20 cellular contexts compared by ENCODE assay signal in the genomic region with DNA sequence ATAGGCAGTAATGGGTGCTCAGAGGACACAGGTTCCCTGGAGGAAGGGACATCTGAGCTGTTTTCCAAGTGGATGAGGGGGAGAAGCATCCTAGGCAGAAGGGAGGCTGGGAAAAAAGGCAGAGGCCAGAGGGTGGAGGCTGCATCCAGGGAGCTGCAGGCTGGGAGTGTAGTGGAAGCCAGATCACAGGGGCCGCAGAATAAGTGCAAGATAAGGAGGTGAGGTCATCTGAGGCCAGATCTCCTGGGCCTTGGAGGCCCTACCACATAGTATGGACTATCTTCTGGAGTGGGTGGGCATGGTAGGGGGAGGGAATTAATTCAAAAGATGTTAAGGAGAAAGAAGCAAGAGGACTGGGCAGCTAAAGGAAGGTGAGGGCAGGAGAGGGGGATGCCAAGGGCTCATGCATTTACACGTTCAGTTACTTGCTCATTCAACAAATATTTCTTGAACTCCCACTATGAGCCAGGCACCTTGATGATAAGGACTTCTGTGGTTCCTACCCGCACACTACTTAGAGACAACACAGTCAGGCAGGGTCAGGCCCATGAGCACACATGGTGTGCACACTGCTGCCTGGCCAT. TPM values are rescaled to one million over a fixed set of nuclear protein-coding genes. Genes with fewer than 3 reads are reported as not detected.
DNase-seq lines count a peak whose midpoint lies in the region; ATAC-seq, FAIRE-seq and TF ChIP-seq lines count a peak whose summit lies in the region.
"Had no signal": no experiment of that assay in that cellular context is flagged by ENCODE, and none has a peak within 500 bp of the region (broad histone marks: within the 10 kb centered on the region; RNA-seq: fewer than 3 reads in every experiment).

No MANE protein-coding gene starts in this region.

- H3K27me3 Mint-ChIP-seq in Calu3 (ENCODE audit: unreplicated experiment) (peaks cover 24% of the 10 kb centered on the region), neural crest cell (ENCODE audit: low read depth) (peaks cover 13% of the 10 kb centered on the region)
- H3K27me3 Mint-ChIP-seq in activated T-cell treated with anti-CD3 and anti-CD28 coated beads, Interleukin-2, amount 50 U/mL, for 72 hours (ENCODE audit: low read depth): peaks cover 11% of the 10 kb centered on the region

- no peak for TF ChIP-seq CTCF in Calu3 (IDR thresholded peaks at IDR 0.05; ENCODE audit: unreplicated experiment)
- no peak for TF ChIP-seq CTCF in H1 (IDR thresholded peaks at IDR 0.05; ENCODE audit: control extremely low read depth in 1 of 3, insufficient read depth in 1 of 3, low read depth in 1 of 3, low read length in 3 of 3)
- TF ChIP-seq CTCF in neural crest cell (conservative IDR thresholded peaks at IDR 0.05): no peak

- H3K36me3 ChIP-seq in H1 (ENCODE audit: control insufficient read depth in 2 of 4, insufficient read depth in 4 of 4, low read length in 3 of 4): no peaks in the 10 kb centered on the region
- H3K36me3 ChIP-seq: BE2C had no signal

- H3K9me3 Mint-ChIP-seq in Calu3 (ENCODE audit: low read depth, unreplicated experiment): no peaks in the 10 kb centered on the region
- no peaks in the 10 kb centered on the region for H3K9me3 Mint-ChIP-seq in neural crest cell
- H3K9me3 Mint-ChIP-seq in activated T-cell treated with anti-CD3 and anti-CD28 coated beads, Interleukin-2, amount 50 U/mL, for 72 hours: no peaks in the 10 kb centered on the region
- H3K9me3 Mint-ChIP-seq: activated naive CD8-positive, alpha-beta T cell treated with anti-CD3 and anti-CD28 coated beads, Interleukin-2, amount 50 U/mL, for 24 hours had no signal

- no peak overlapping the region for H2BK20ac ChIP-seq in H1 (ENCODE audit: low read length)

- H4K91ac ChIP-seq in H1 (replicated peaks; ENCODE audit: insufficient read length, low read length): no peak overlapping the region

- no peaks in the 10 kb centered on the region for H3K9me3 ChIP-seq in H1 (ENCODE audit: insufficient read depth in 2 of 2, low read depth in 1 of 2, low read length in 1 of 2)
- H3K9me3 ChIP-seq: BE2C had no signal

- CTCF ChIA-PET in Calu3 (lab: Charles Lee) (interaction anchor here (0.5 to 0.9 kb wide), 3 partner anchors 10 to 280 kb away, joined by 3 read pairs; a partner anchor contains a TSS), H1 (lab: Charles Lee; ENCODE audit: partially characterized antibody) (interaction anchor here (0.6 to 8.7 kb wide), 14 partner anchors 10 to 358 kb away, joined by 3 to 166 read pairs (median 6); a partner anchor contains a TSS)

- H3K4me3 Mint-ChIP-seq in Calu3 (ENCODE audit: low read depth, unreplicated experiment): peak overlapping the region; percentile 13
- peak overlapping the region; percentile 83 for H3K4me3 Mint-ChIP-seq in neural crest cell
- no peak overlapping the region for H3K4me3 Mint-ChIP-seq in activated T-cell treated with anti-CD3 and anti-CD28 coated beads, Interleukin-2, amount 50 U/mL, for 72 hours
- H3K4me3 Mint-ChIP-seq: activated naive CD8-positive, alpha-beta T cell treated with anti-CD3 and anti-CD28 coated beads, Interleukin-2, amount 50 U/mL, for 24 hours had no signal

- H3K23me2 ChIP-seq in H1 (ENCODE audit: low read depth, low read length): peaks cover 16% of the 10 kb centered on the region; the same call in 1 of the 2 replicates

- H3K4me1 ChIP-seq in H1 (replicated peaks in 1 of 4; ENCODE audit: control insufficient read depth in 3 of 4, insufficient read depth in 4 of 4, low read length in 3 of 4): peaks cover 0 to 12% (median 8%) of the 10 kb centered on the region in 4 experiments; a peak in 6 of 7 replicates

- H3K4me3 ChIP-seq in H1 (ENCODE audit: extremely low read depth in 1 of 4, insufficient read depth in 2 of 4, low read depth in 3 of 4, low read length in 4 of 4): no peak overlapping the region

- no peak overlapping the region for H2AK5ac ChIP-seq in H1 (ENCODE audit: low read depth, low read length)

- H3K36me3 Mint-ChIP-seq in Calu3 (ENCODE audit: insufficient read depth, unreplicated experiment) (peaks cover 37% of the 10 kb centered on the region), neural crest cell (ENCODE audit: low read depth) (no peaks in the 10 kb centered on the region)
- H3K36me3 Mint-ChIP-seq in activated T-cell treated with anti-CD3 and anti-CD28 coated beads, Interleukin-2, amount 50 U/mL, for 72 hours (ENCODE audit: insufficient read depth in 2 of 2): no peaks in the 10 kb centered on the region

- no peak overlapping the region for H3K18ac ChIP-seq in H1 (ENCODE audit: extremely low read depth, low read length)

- no peak overlapping the region for H2BK5ac ChIP-seq in H1 (ENCODE audit: low read depth, low read length)

- H4K20me1 ChIP-seq in H1 (replicated peaks in 1 of 2; ENCODE audit: control insufficient read depth in 1 of 2, insufficient read depth in 2 of 2, low read length in 2 of 2): peaks cover 4 to 8% of the 10 kb centered on the region in 2 experiments

- no peak for DNase-seq in Calu3
- DNase-seq in OCI-M1 (lab: John Stamatoyannopoulos, UW): peak; percentile 80
- DNase-seq in H1 (ENCODE audit: low read depth in 1 of 2, low spot score in 2 of 2): no peak
- no peak for DNase-seq in neural crest cell (ENCODE audit: low read depth, low spot score)
- no peak for DNase-seq in posterior vena cava (ENCODE audit: low spot score)
- no peak for DNase-seq in NCI-H1105 treated with DMSO at 0.1 percent for 48 hours (lab: John Stamatoyannopoulos, UW)
- no peak for DNase-seq in activated T-cell treated with anti-CD3 and anti-CD28 coated beads, Interleukin-2, amount 50 U/mL, for 72 hours
- no peak for DNase-seq in HCEC 1CT
- DNase-seq: activated naive CD8-positive, alpha-beta T cell treated with anti-CD3 and anti-CD28 coated beads, Interleukin-2, amount 50 U/mL, for 24 hours; BE2C; cortex of kidney; hippocampal formation; NCI-H2029 treated with DMSO at 0.1 percent for 48 hours; NCI-H526; SW 1271 had no signal

- peak overlapping the region; percentile 29; the same call in 1 of the 2 replicates for H4K8ac ChIP-seq in H1 (ENCODE audit: extremely low read depth, insufficient read depth, low read length)

- ATAC-seq in activated T-cell treated with anti-CD3 and anti-CD28 coated beads, Interleukin-2, amount 50 U/mL, for 72 hours (replicated peaks in 1 of 2): no peak
- ATAC-seq: activated CD4-positive, CD25-positive, alpha-beta regulatory T cell treated with anti-CD3 and anti-CD28 coated beads, Interleukin-2, amount 50 U/mL, for 24 hours; activated naive CD8-positive, alpha-beta T cell treated with anti-CD3 and anti-CD28 coated beads, Interleukin-2, amount 50 U/mL, for 24 hours; Panc1 had no signal

- no peak overlapping the region for H2BK12ac ChIP-seq in H1 (ENCODE audit: low read depth, low read length)

- TF ChIP-seq EP300 in H1 (IDR thresholded peaks at IDR 0.05; ENCODE audit: borderline replicate concordance in 1 of 2, low read depth in 2 of 2, low read length in 2 of 2): no peak

- intact Hi-C loops in Calu3 (cut with micrococcal nuclease; ENCODE audit: unreplicated experiment): no loop called here
- intact Hi-C loops in posterior vena cava (cut with DNase I): no loop called here

- H3K27ac Mint-ChIP-seq in Calu3 (ENCODE audit: unreplicated experiment): no peak overlapping the region
- H3K27ac Mint-ChIP-seq in neural crest cell (ENCODE audit: unreplicated experiment): no peak overlapping the region
- H3K27ac Mint-ChIP-seq in activated T-cell treated with anti-CD3 and anti-CD28 coated beads, Interleukin-2, amount 50 U/mL, for 72 hours: no peak overlapping the region
- H3K27ac Mint-ChIP-seq: activated naive CD8-positive, alpha-beta T cell treated with anti-CD3 and anti-CD28 coated beads, Interleukin-2, amount 50 U/mL, for 24 hours had no signal

- TF ChIP-seq POLR2A in H1 (IDR thresholded peaks at IDR 0.05; ENCODE audit: control extremely low read depth in 1 of 2, low read depth in 2 of 2, low read length in 2 of 2): no peak

- no peak overlapping the region for H3K27ac ChIP-seq in H1 (ENCODE audit: low read depth, low read length)

- H3K79me1 ChIP-seq in H1 (ENCODE audit: low read depth, low read length): no peaks in the 10 kb centered on the region

- BruUV-seq in Calu3 (replicated peaks; lab: Mats Ljungman, UMichigan): no TSS peak

- H2BK15ac ChIP-seq in H1 (ENCODE audit: low read length): no peak overlapping the region

- POLR2A ChIA-PET in H1 (lab: Charles Lee; ENCODE audit: partially characterized antibody): interaction anchor here (0.6 to 1.3 kb wide), 5 partner anchors 11 to 47 kb away, joined by 3 read pairs; no protein-coding TSS in a partner anchor

- H3K4me1 Mint-ChIP-seq in Calu3 (ENCODE audit: low read depth, unreplicated experiment): peaks cover 25% of the 10 kb centered on the region
- H3K4me1 Mint-ChIP-seq in neural crest cell: peaks cover 18% of the 10 kb centered on the region
- H3K4me1 Mint-ChIP-seq in activated T-cell treated with anti-CD3 and anti-CD28 coated beads, Interleukin-2, amount 50 U/mL, for 72 hours (ENCODE audit: low read depth): peaks cover 15% of the 10 kb centered on the region

- H4K5ac ChIP-seq in H1 (ENCODE audit: insufficient read length, low read depth, low read length): no peak overlapping the region

- no peak for FAIRE-seq in H1 (lab: Jason Lieb, UNC)
- FAIRE-seq: GM12892 had no signal

- H2AFZ ChIP-seq in H1 (ENCODE audit: low read length): no peak overlapping the region

- H3K14ac ChIP-seq in H1 (ENCODE audit: insufficient read length): no peak overlapping the region

- H3K79me2 ChIP-seq in H1 (ENCODE audit: control insufficient read depth in 1 of 2, insufficient read depth in 2 of 2, low read length in 2 of 2): no peaks in the 10 kb centered on the region

- 81% methylated on average over 3 of the region's 3 CpGs; no CpG with 5 or more reads in 1 of the 2 experiments for WGBS in H1 (ENCODE audit: extremely low coverage in 1 of 2, insufficient coverage in 1 of 2, insufficient read length in 1 of 2, insufficient replicate concordance in 2 of 2, low coverage in 1 of 2, low lambda C conversion rate in 2 of 2, missing lambda C conversion rate in 1 of 2), 2 experiments

- H3K27me3 ChIP-seq in H1 (replicated peaks in 1 of 4; ENCODE audit: control insufficient read depth in 3 of 4, extremely low read depth in 1 of 4, insufficient read depth in 3 of 4, low read length in 3 of 4): peaks cover 40 to 86% (median 75%) of the 10 kb centered on the region in 4 experiments
- H3K27me3 ChIP-seq: BE2C had no signal

- TF ChIP-seq RAD21 in H1 (IDR thresholded peaks at IDR 0.05 in 1 of 2, conservative IDR thresholded peaks at IDR 0.05 in 1 of 2; ENCODE audit: low read depth in 2 of 2, low read length in 2 of 2): no peak

- no peak overlapping the region for H3K9ac ChIP-seq in H1 (replicated peaks in 1 of 4; ENCODE audit: extremely low read depth in 1 of 4, low read depth in 3 of 4, low read length in 3 of 4)

- H3K23ac ChIP-seq in H1 (ENCODE audit: insufficient read length): no peak overlapping the region

- no peak overlapping the region for H3K56ac ChIP-seq in H1 (replicated peaks; ENCODE audit: insufficient read length, low read depth, low read length)

- H3K4me2 ChIP-seq in H1 (ENCODE audit: insufficient read depth in 1 of 2, low read depth in 2 of 2, low read length in 2 of 2): no peak overlapping the region

- no peak overlapping the region for H2BK120ac ChIP-seq in H1 (replicated peaks; ENCODE audit: low read depth, low read length)

- no peak overlapping the region for H3K4ac ChIP-seq in H1 (replicated peaks; ENCODE audit: insufficient read length, low read depth, low read length)

RNA-seq across cellular contexts. Expression of a gene that starts 2.4 kb away (rescaled TPM):
- total RNA-seq in Calu3 (2022) (59.0 and 71.6 TPM in 2 replicates), neural crest cell (60.6 and 65.7 TPM in 2 replicates), posterior vena cava (100 to 1,000 TPM in 1 of 2 donors, 10 to 100 TPM in 1; 92.5 to 123 TPM)
- total RNA-seq in H1 (2021; fragmentation: NEBNext Ultra II Directional; extraction: Animal tissue kit (Norgen Biotek cat#: 25700)): 8.0 and 10.1 TPM in 2 replicates
- polyA plus RNA-seq in H1 (2011; rRNA removed): 2.7 and 4.4 TPM in 2 replicates
- polyA plus RNA-seq in H1 (2011; cell fraction: cytosol; rRNA removed): 1.8 TPM
- 9.7 TPM for polyA plus RNA-seq in H1 (2011; cell fraction: nucleus; rRNA removed)
- 6.4 to 11.6 TPM (median 10.3 TPM) in 4 replicates for polyA plus RNA-seq in H1 (2012, experiment 1 of 2)
- 6.5 TPM for polyA plus RNA-seq in H1 (2012, experiment 2 of 2)
- polyA plus RNA-seq in H1 (2013, experiment 1 of 2): 9.2 TPM
- 8.0 TPM for polyA plus RNA-seq in H1 (2013, experiment 2 of 2)
- polyA minus RNA-seq in H1 (2011; rRNA and poly(A)+ RNA removed): 2.2 and 2.7 TPM in 2 replicates
- polyA minus RNA-seq in H1 (2011; cell fraction: cytosol; rRNA and poly(A)+ RNA removed): 7.9 TPM
- 8.0 TPM for polyA minus RNA-seq in H1 (2011; cell fraction: nucleus; rRNA and poly(A)+ RNA removed)
- total RNA-seq in activated T-cell treated with anti-CD3 and anti-CD28 coated beads, Interleukin-2, amount 50 U/mL, for 72 hours: 10 to 100 TPM; 34.2 to 54.6 TPM

RNA-seq across cellular contexts. Expression of a gene that starts 36.1 kb away (rescaled TPM):
- total RNA-seq in Calu3 (2022) (50.9 and 52.1 TPM in 2 replicates), neural crest cell (78.8 and 79.8 TPM in 2 replicates), posterior vena cava (10 to 100 TPM; 27.6 to 27.8 TPM)
- total RNA-seq in H1 (2021; fragmentation: NEBNext Ultra II Directional; extraction: Animal tissue kit (Norgen Biotek cat#: 25700)): 66.0 and 67.5 TPM in 2 replicates
- 24.2 and 32.4 TPM in 2 replicates for polyA plus RNA-seq in H1 (2011; rRNA removed)
- 37.2 TPM for polyA plus RNA-seq in H1 (2011; cell fraction: cytosol; rRNA removed)
- polyA plus RNA-seq in H1 (2011; cell fraction: nucleus; rRNA removed): 29.2 TPM
- polyA plus RNA-seq in H1 (2012, experiment 1 of 2): 43.4 to 53.6 TPM (median 48.6 TPM) in 4 replicates
- polyA plus RNA-seq in H1 (2012, experiment 2 of 2): 8.4 TPM
- polyA plus RNA-seq in H1 (2013, experiment 1 of 2): 36.9 TPM
- 34.8 TPM for polyA plus RNA-seq in H1 (2013, experiment 2 of 2)
- 68.3 and 71.1 TPM in 2 replicates for polyA minus RNA-seq in H1 (2011; rRNA and poly(A)+ RNA removed)
- 32.3 TPM for polyA minus RNA-seq in H1 (2011; cell fraction: cytosol; rRNA and poly(A)+ RNA removed)
- polyA minus RNA-seq in H1 (2011; cell fraction: nucleus; rRNA and poly(A)+ RNA removed): 38.8 TPM
- total RNA-seq in activated T-cell treated with anti-CD3 and anti-CD28 coated beads, Interleukin-2, amount 50 U/mL, for 72 hours: 10 to 100 TPM; 55.5 to 71.1 TPM

RNA-seq across cellular contexts. Expression of a gene that starts 42.9 kb away (rescaled TPM):
- total RNA-seq in Calu3 (2022) (not detected in 2 replicates), neural crest cell (not detected in 2 replicates), posterior vena cava (not detected)
- not detected in 2 replicates for total RNA-seq in H1 (2021; fragmentation: NEBNext Ultra II Directional; extraction: Animal tissue kit (Norgen Biotek cat#: 25700))
- not detected in 2 replicates for polyA plus RNA-seq in H1 (2011; rRNA removed)
- not detected for polyA plus RNA-seq in H1 (2011; cell fraction: cytosol; rRNA removed)
- polyA plus RNA-seq in H1 (2011; cell fraction: nucleus; rRNA removed): not detected
- polyA plus RNA-seq in H1 (2012, experiment 1 of 2): not detected in 4 replicates
- not detected for polyA plus RNA-seq in H1 (2012, experiment 2 of 2)
- not detected for polyA plus RNA-seq in H1 (2013, experiment 1 of 2)
- polyA plus RNA-seq in H1 (2013, experiment 2 of 2): not detected
- not detected in 2 replicates for polyA minus RNA-seq in H1 (2011; rRNA and poly(A)+ RNA removed)
- polyA minus RNA-seq in H1 (2011; cell fraction: cytosol; rRNA and poly(A)+ RNA removed): not detected
- polyA minus RNA-seq in H1 (2011; cell fraction: nucleus; rRNA and poly(A)+ RNA removed): not detected
- total RNA-seq in activated T-cell treated with anti-CD3 and anti-CD28 coated beads, Interleukin-2, amount 50 U/mL, for 72 hours: not detected
- total RNA-seq: liver, subcutaneous adipose tissue had no signal

RNA-seq across cellular contexts. Expression of a gene that starts 45.3 kb away (rescaled TPM):
- 85.3 and 91.0 TPM in 2 replicates for total RNA-seq in Calu3 (2022)
- 47.3 and 54.1 TPM in 2 replicates for total RNA-seq in H1 (2021; fragmentation: NEBNext Ultra II Directional; extraction: Animal tissue kit (Norgen Biotek cat#: 25700))
- 129 and 134 TPM in 2 replicates for polyA plus RNA-seq in H1 (2011; rRNA removed)
- 97.9 TPM for polyA plus RNA-seq in H1 (2011; cell fraction: cytosol; rRNA removed)
- polyA plus RNA-seq in H1 (2011; cell fraction: nucleus; rRNA removed): 86.5 TPM
- 59.5 to 74.0 TPM (median 72.1 TPM) in 4 replicates for polyA plus RNA-seq in H1 (2012, experiment 1 of 2)
- 94.8 TPM for polyA plus RNA-seq in H1 (2012, experiment 2 of 2)
- polyA plus RNA-seq in H1 (2013, experiment 1 of 2): 31.6 TPM
- 32.0 TPM for polyA plus RNA-seq in H1 (2013, experiment 2 of 2)
- polyA minus RNA-seq in H1 (2011; rRNA and poly(A)+ RNA removed): 122 and 161 TPM in 2 replicates
- polyA minus RNA-seq in H1 (2011; cell fraction: cytosol; rRNA and poly(A)+ RNA removed): 41.3 TPM
- 29.7 TPM for polyA minus RNA-seq in H1 (2011; cell fraction: nucleus; rRNA and poly(A)+ RNA removed)
- 54.7 and 55.4 TPM in 2 replicates for total RNA-seq in neural crest cell
- total RNA-seq in posterior vena cava: 10 to 100 TPM; 56.7 to 73.4 TPM
- 10 to 100 TPM; 27.9 to 28.1 TPM for total RNA-seq in activated T-cell treated with anti-CD3 and anti-CD28 coated beads, Interleukin-2, amount 50 U/mL, for 72 hours

Comparison
In these comparisons a context has a peak if more than half of its experiments do, and no peak if none do; other contexts are left out.
1. H3K4me3 Mint-ChIP-seq: peak in Calu3 (single experiment) and neural crest cell (single experiment); none in activated T-cell treated with anti-CD3 and anti-CD28 coated beads, Interleukin-2, amount 50 U/mL, for 72 hours (0 of 2).